Comparison of ENCODE assay signal across 20 cellular contexts in genomic region chr19:34314437-34315313, GRCh38. TPM values are rescaled to one million over a fixed set of nuclear protein-coding genes. Genes with fewer than 3 reads are reported as not detected.
DNase-seq lines count a peak whose midpoint lies in the region; ATAC-seq lines count a peak whose summit lies in the region.
"Had no signal": no experiment of that assay in that cellular context is flagged by ENCODE, and none has a peak within 500 bp of the region (broad histone marks: within the 10 kb centered on the region; RNA-seq: fewer than 3 reads in every experiment).

No MANE protein-coding gene starts in this region.

- peak overlapping the region in 6 of 10 donors; percentile 5 to 73 (median 18) for H3K27ac Mint-ChIP-seq in naive thymus-derived CD8-positive, alpha-beta T cell
- H3K27ac Mint-ChIP-seq in activated CD4-positive, alpha-beta T cell treated with anti-CD3 and anti-CD28 coated beads for 36 hours: no peak overlapping the region

- ATAC-seq in GM18499 (IDR thresholded peaks at IDR 0.05; ENCODE audit: insufficient read depth, unreplicated experiment) (peak; percentile 69), GM21619 (IDR thresholded peaks at IDR 0.05; ENCODE audit: unreplicated experiment) (peak; percentile 75), HG03460 (IDR thresholded peaks at IDR 0.05; ENCODE audit: unreplicated experiment) (peak; percentile 75), HG03521 (IDR thresholded peaks at IDR 0.05; ENCODE audit: unreplicated experiment) (no peak)
- no peak for ATAC-seq in naive thymus-derived CD8-positive, alpha-beta T cell
- ATAC-seq in activated CD4-positive, alpha-beta T cell treated with anti-CD3 and anti-CD28 coated beads for 36 hours: no peak

- intact Hi-C loops in activated CD4-positive, alpha-beta T cell treated with anti-CD3 and anti-CD28 coated beads for 36 hours (cut with DNase I, micrococcal nuclease): loop anchor here in 1 of 2 experiments (5.0 kb wide), 1 partner anchor 42 kb away; no protein-coding TSS in a partner anchor

- H3K9me3 Mint-ChIP-seq in naive thymus-derived CD8-positive, alpha-beta T cell: no peaks in the 10 kb centered on the region
- no peaks in the 10 kb centered on the region for H3K9me3 Mint-ChIP-seq in activated CD4-positive, alpha-beta T cell treated with anti-CD3 and anti-CD28 coated beads for 36 hours (ENCODE audit: low read depth)

- no peak for DNase-seq in naive thymus-derived CD8-positive, alpha-beta T cell
- no peak for DNase-seq in 8988T
- no peak for DNase-seq in NCI-H2171 treated with DMSO at 0.1 percent for 48 hours (lab: John Stamatoyannopoulos, UW)
- no peak for DNase-seq in activated CD4-positive, alpha-beta T cell treated with anti-CD3 and anti-CD28 coated beads for 36 hours
- DNase-seq: activated CD4-positive, alpha-beta T cell treated with anti-CD3 and anti-CD28 coated beads, Interleukin-2, amount 50 U/mL, for 1 hour; aorta; BE2C; DMS79 treated with DMSO at 0.1 percent for 48 hours; dorsolateral prefrontal cortex; hypothalamus; MG63; NCI-H2081 treated with DMSO at 0.1 percent for 48 hours; Right ventricle myocardium superior; stimulated activated CD4-positive, alpha-beta T cell treated with anti-CD3 and anti-CD28 coated beads, Interleukin-4, amount 100 ng/mL, for 1 hour; T-helper 9 cell; upper lobe of left lung had no signal

- POLR2A ChIA-PET in naive thymus-derived CD8-positive, alpha-beta T cell (lab: Charles Lee): interaction anchor here (0.7 to 1.2 kb wide), 2 partner anchors 46 to 63 kb away, joined by 5 read pairs; no protein-coding TSS in a partner anchor
- POLR2A ChIA-PET in activated CD4-positive, alpha-beta T cell treated with anti-CD3 and anti-CD28 coated beads for 36 hours (lab: Charles Lee): interaction anchor here (0.8 kb wide), 1 partner anchor 143 kb away, joined by 5 read pairs; no protein-coding TSS in a partner anchor

- H3K4me1 Mint-ChIP-seq in naive thymus-derived CD8-positive, alpha-beta T cell: peaks cover 35 to 83% (median 73%) of the 10 kb centered on the region in 4 donors
- peaks cover 74% of the 10 kb centered on the region for H3K4me1 Mint-ChIP-seq in activated CD4-positive, alpha-beta T cell treated with anti-CD3 and anti-CD28 coated beads for 36 hours

- peaks cover 0 to 14% (median 1%) of the 10 kb centered on the region in 3 donors for H3K36me3 Mint-ChIP-seq in naive thymus-derived CD8-positive, alpha-beta T cell
- peaks cover 2% of the 10 kb centered on the region for H3K36me3 Mint-ChIP-seq in activated CD4-positive, alpha-beta T cell treated with anti-CD3 and anti-CD28 coated beads for 36 hours (ENCODE audit: low read depth)

- CTCF ChIA-PET in activated CD4-positive, alpha-beta T cell treated with anti-CD3 and anti-CD28 coated beads for 36 hours (lab: Charles Lee): interaction anchor here (0.6 to 1.1 kb wide), 3 partner anchors 13 to 110 kb away, joined by 3 read pairs; no protein-coding TSS in a partner anchor

- H3K27me3 Mint-ChIP-seq in naive thymus-derived CD8-positive, alpha-beta T cell: no peaks in the 10 kb centered on the region
- no peaks in the 10 kb centered on the region for H3K27me3 Mint-ChIP-seq in activated CD4-positive, alpha-beta T cell treated with anti-CD3 and anti-CD28 coated beads for 36 hours

- peak overlapping the region in 1 of 10 donors; percentile 16 for H3K4me3 Mint-ChIP-seq in naive thymus-derived CD8-positive, alpha-beta T cell
- no peak overlapping the region for H3K4me3 Mint-ChIP-seq in activated CD4-positive, alpha-beta T cell treated with anti-CD3 and anti-CD28 coated beads for 36 hours

RNA-seq across cellular contexts. Expression of gene GPI, which starts 50.3 kb away (rescaled TPM):
- total RNA-seq in naive thymus-derived CD8-positive, alpha-beta T cell: 100 to 1,000 TPM; 107 to 114 TPM
- 100 to 1,000 TPM; 126 to 179 (median 142) TPM for polyA plus RNA-seq in naive thymus-derived CD8-positive, alpha-beta T cell
- total RNA-seq in activated CD4-positive, alpha-beta T cell treated with anti-CD3 and anti-CD28 coated beads for 36 hours: 100 to 1,000 TPM; 686 to 839 TPM

Comparison
In these comparisons a context has a peak if more than half of its experiments do, and no peak if none do; other contexts are left out.
1. ATAC-seq: peak in GM18499 (single experiment), GM21619 (single experiment) and HG03460 (single experiment); none in naive thymus-derived CD8-positive, alpha-beta T cell (0 of 2), activated CD4-positive, alpha-beta T cell treated with anti-CD3 and anti-CD28 coated beads for 36 hours (single experiment) and HG03521 (single experiment).
2. RNA of gene GPI, which starts 50.3 kb away (total RNA-seq): 686 to 839 TPM in activated CD4-positive, alpha-beta T cell treated with anti-CD3 and anti-CD28 coated beads for 36 hours; 107 to 114 TPM in naive thymus-derived CD8-positive, alpha-beta T cell; every median in the first group is over 4 times any median in the second.